Comparison of ENCODE assay signal across 9 cellular contexts in genomic region chr18:63111549-63112402, GRCh38.
DNase-seq lines count a peak whose midpoint lies in the region; ATAC-seq and TF ChIP-seq lines count a peak whose summit lies in the region.
"Had no signal": no experiment of that assay in that cellular context is flagged by ENCODE, and none has a peak within 500 bp of the region (broad histone marks: within the 10 kb centered on the region; RNA-seq: fewer than 3 reads in every experiment).

No MANE protein-coding gene starts in this region.

- no peaks in the 10 kb centered on the region for H3K36me3 ChIP-seq in mucosa of descending colon (ENCODE audit: low read depth)
- no peaks in the 10 kb centered on the region for H3K36me3 ChIP-seq in MG63
- H3K36me3 ChIP-seq: pancreas had no signal

- TF ChIP-seq CTCF in mucosa of descending colon (IDR thresholded peaks at IDR 0.05), result no peak

- intact Hi-C loops in mucosa of descending colon (cut with DNase I, micrococcal nuclease), result loop anchor here in 1 of 2 donors (2.0 kb wide), 1 partner anchor 27 kb away; no protein-coding TSS in a partner anchor

- H3K4me1 ChIP-seq in mucosa of descending colon (ENCODE audit: low read depth), result no peaks in the 10 kb centered on the region
- H3K4me1 ChIP-seq: pancreas had no signal

- peaks cover 4% of the 10 kb centered on the region; the same call in 1 of the 2 replicates for H3K27me3 ChIP-seq in MG63
- H3K27me3 ChIP-seq: pancreas had no signal

- H3K4me3 ChIP-seq in mucosa of descending colon, result no peak overlapping the region
- H3K4me3 ChIP-seq in MG63, result no peak overlapping the region
- H3K4me3 ChIP-seq: pancreas had no signal

- peak; percentile 69 for ATAC-seq in GM18907 (IDR thresholded peaks at IDR 0.05; ENCODE audit: unreplicated experiment)
- ATAC-seq in HG02981 (IDR thresholded peaks at IDR 0.05; ENCODE audit: unreplicated experiment), result peak; percentile 52
- peak; percentile 65 for ATAC-seq in mucosa of descending colon

- DNase-seq in NOMO-1 (lab: John Stamatoyannopoulos, UW; ENCODE audit: unreplicated experiment in 2 of 2) (peak; percentile 79 to 85), mucosa of descending colon (peak in 1 of 3 donors; percentile 36), MG63 (no peak), DMS114 treated with DMSO at 0.1 percent for 48 hours (lab: John Stamatoyannopoulos, UW; ENCODE audit: unreplicated experiment) (no peak), NCI-H446 (lab: John Stamatoyannopoulos, UW) (no peak)
- no peak for DNase-seq in activated CD4-positive, alpha-beta T cell treated with anti-CD3 and anti-CD28 coated beads for 1 hour
- DNase-seq: pancreas had no signal

- no peaks in the 10 kb centered on the region for H3K9me3 ChIP-seq in mucosa of descending colon
- no peaks in the 10 kb centered on the region for H3K9me3 ChIP-seq in MG63
- H3K9me3 ChIP-seq: pancreas had no signal

Comparison
In these comparisons a context has a peak if more than half of its experiments do, and no peak if none do; other contexts are left out.
1. DNase-seq: peak in NOMO-1 (2 of 2); none in MG63 (single experiment), activated CD4-positive, alpha-beta T cell treated with anti-CD3 and anti-CD28 coated beads for 1 hour (single experiment), DMS114 treated with DMSO at 0.1 percent for 48 hours (single experiment) and NCI-H446 (0 of 2).
2. Peak in every context shown above with its lines, with median percentiles within 50 percentile points of each other: ATAC-seq.